In genomic region chr12:110613422-110613770, GRCh38 we compare ENCODE assay signal across 8 cellular contexts. TPM values are rescaled to one million over a fixed set of nuclear protein-coding genes. Genes with fewer than 3 reads are reported as not detected.
A peak's percentile ranks its signal among the peaks of the same experiment; 100 is the strongest.
DNase-seq lines count a peak whose midpoint lies in the region; ATAC-seq, FAIRE-seq and TF ChIP-seq lines count a peak whose summit lies in the region.
"Not testable (repeated sequence)": the region's sequence is repeated elsewhere in the genome, so short reads cannot be mapped to it uniquely, and the experiment has no call there.

No MANE protein-coding gene starts in this region.

- intact Hi-C loops in endothelial cell of umbilical vein (cut with micrococcal nuclease) = not testable (repeated sequence)
- intact Hi-C loops in stomach (cut with DNase I; ENCODE audit: low total_unique reads) = loop anchor here (10.0 kb wide), 1 partner anchor 81 kb away; no protein-coding TSS in a partner anchor

- not testable (repeated sequence) for H3K27me3 ChIP-seq in BLaER1; adipocyte (replicated peaks; ENCODE audit: control insufficient read depth, insufficient read depth, low read length); endothelial cell of umbilical vein (ENCODE audit: control insufficient read depth in 2 of 2, insufficient read depth in 2 of 2, low read length in 2 of 2); keratinocyte (ENCODE audit: control insufficient read depth, extremely low read depth, insufficient read depth, low read length); stomach

- H3K79me2 ChIP-seq in endothelial cell of umbilical vein (ENCODE audit: control insufficient read depth, insufficient read depth, low read length); keratinocyte (ENCODE audit: control insufficient read depth, insufficient read depth, low read length): not testable (repeated sequence)

- not testable (repeated sequence) for DNase-seq in HFFc6; adipocyte (ENCODE audit: low read depth); endothelial cell of umbilical vein (ENCODE audit: low read depth, low spot score); keratinocyte (ENCODE audit: low read depth, low spot score); neural crest cell (ENCODE audit: low read depth, low spot score); stomach

- WGBS in stomach, 5 donors = 68 to 79% (median 71%) methylated on average over 10 to 12 of the region's 12 CpGs

- not testable (repeated sequence) for H3K36me3 Mint-ChIP-seq in HFFc6 (ENCODE audit: low read depth); neural crest cell (ENCODE audit: low read depth)

- TF ChIP-seq EP300 in stomach (IDR thresholded peaks at IDR 0.05) = not testable (repeated sequence)

- H3K27ac ChIP-seq in BLaER1 (peak overlapping the region; percentile 68), keratinocyte (ENCODE audit: control insufficient read depth, insufficient read depth, low read length) (peak overlapping the region; percentile 73), stomach (peak overlapping the region; percentile 44 to 82 (median 74))
- H3K27ac ChIP-seq in endothelial cell of umbilical vein (ENCODE audit: insufficient read depth, low read depth, low read length) = not testable (repeated sequence)

- H3K27me3 Mint-ChIP-seq in HFFc6 (ENCODE audit: insufficient read depth); neural crest cell (ENCODE audit: low read depth): not testable (repeated sequence)

- TF ChIP-seq POLR2A in endothelial cell of umbilical vein (IDR thresholded peaks at IDR 0.05; ENCODE audit: low read depth, low read length); stomach (IDR thresholded peaks at IDR 0.05): not testable (repeated sequence)

- H3K9me1 ChIP-seq in endothelial cell of umbilical vein (replicated peaks; ENCODE audit: control insufficient read depth, extremely low read depth, insufficient read depth, low read length); keratinocyte (ENCODE audit: control insufficient read depth, extremely low read depth, insufficient read depth, low read length): not testable (repeated sequence)

- peak; percentile 3; the same call in 2 of the 3 replicates for ATAC-seq in SK-N-SH treated with all-trans-retinoic acid at 6 μM for 48 hours

- H3K4me3 ChIP-seq in BLaER1 = peak overlapping the region; percentile 75
- peak overlapping the region; percentile 89 for H3K4me3 ChIP-seq in adipocyte (ENCODE audit: low read length)
- H3K4me3 ChIP-seq in endothelial cell of umbilical vein (replicated peaks in 1 of 3; ENCODE audit: insufficient read depth in 1 of 3, low read depth in 1 of 3, low read length in 3 of 3) = peak overlapping the region; percentile 23 to 53 (median 51)
- H3K4me3 ChIP-seq in keratinocyte (ENCODE audit: control insufficient read depth in 2 of 3, extremely low read depth in 1 of 3, insufficient read depth in 2 of 3, low read depth in 1 of 3, low read length in 3 of 3) = peak overlapping the region; percentile 63 to 81 (median 64)
- peak overlapping the region; percentile 66 to 85 (median 74) for H3K4me3 ChIP-seq in stomach

- not testable (repeated sequence) for H3K36me3 ChIP-seq in BLaER1; adipocyte (ENCODE audit: control insufficient read depth, insufficient read depth, low read length, severe bottlenecking); endothelial cell of umbilical vein (ENCODE audit: control insufficient read depth in 2 of 2, extremely low read depth in 1 of 2, insufficient read depth in 2 of 2, low read length in 2 of 2); keratinocyte (ENCODE audit: control insufficient read depth in 2 of 2, extremely low read depth in 1 of 2, insufficient read depth in 2 of 2, low read length in 2 of 2)
- H3K36me3 ChIP-seq in stomach = peaks cover 0 to 16% (median 4%) of the 10 kb centered on the region in 4 donors

- not testable (repeated sequence) for H3K9me3 Mint-ChIP-seq in HFFc6, neural crest cell

- H3K9ac ChIP-seq in BLaER1 (peak overlapping the region; percentile 76), adipocyte (ENCODE audit: low read length) (peak overlapping the region; percentile 91), endothelial cell of umbilical vein (replicated peaks; ENCODE audit: extremely low read depth, insufficient read depth, low read length) (peak overlapping the region; percentile 71), keratinocyte (ENCODE audit: control insufficient read depth, extremely low read depth, insufficient read depth, low read length) (peak overlapping the region; percentile 78)

- dilution Hi-C loops in endothelial cell of umbilical vein (cut with MboI; ENCODE audit: extremely low pct_ligation_motif_present, low sequenced_read_pairs); keratinocyte (cut with MboI; ENCODE audit: extremely low pct_ligation_motif_present, low sequenced_read_pairs): not testable (repeated sequence)

- not testable (repeated sequence) for TF ChIP-seq CTCF in HFFc6 (IDR thresholded peaks at IDR 0.05); endothelial cell of umbilical vein (IDR thresholded peaks at IDR 0.05; ENCODE audit: extremely low read depth in 1 of 2, insufficient read depth in 1 of 2, low read depth in 1 of 2, low read length in 2 of 2); keratinocyte (optimal IDR thresholded peaks at IDR 0.05 in 1 of 3, IDR thresholded peaks at IDR 0.05 in 1 of 3, conservative IDR thresholded peaks at IDR 0.05 in 1 of 3; ENCODE audit: extremely low read depth in 1 of 3, insufficient read depth in 2 of 3, low read length in 3 of 3); neural crest cell (conservative IDR thresholded peaks at IDR 0.05); stomach (IDR thresholded peaks at IDR 0.05)

- H4K20me1 ChIP-seq in BLaER1; endothelial cell of umbilical vein (replicated peaks; ENCODE audit: control insufficient read depth, extremely low read depth, insufficient read depth, low read length); keratinocyte (ENCODE audit: control insufficient read depth, extremely low read depth, insufficient read depth, low read length): not testable (repeated sequence)

- H3K27ac Mint-ChIP-seq in HFFc6 (peak overlapping the region; percentile 85; the same call in 1 of the 2 replicates), neural crest cell (ENCODE audit: unreplicated experiment) (peak overlapping the region; percentile 89)

- H3K9me3 ChIP-seq in BLaER1; adipocyte (ENCODE audit: control insufficient read depth, low read length); endothelial cell of umbilical vein (replicated peaks; ENCODE audit: control insufficient read depth, insufficient read depth, low read length); keratinocyte (ENCODE audit: control insufficient read depth, low read depth, low read length); stomach: not testable (repeated sequence)

- FAIRE-seq in endothelial cell of umbilical vein (lab: Jason Lieb, UNC); keratinocyte (lab: Jason Lieb, UNC): not testable (repeated sequence)

- peak overlapping the region; percentile 93 for H3K4me2 ChIP-seq in BLaER1
- H3K4me2 ChIP-seq in endothelial cell of umbilical vein (ENCODE audit: insufficient read depth, low read length) = peak overlapping the region; percentile 43
- peak overlapping the region; percentile 97 for H3K4me2 ChIP-seq in keratinocyte (ENCODE audit: control insufficient read depth, extremely low read depth, insufficient read depth, low read depth, low read length)

- peaks cover 11% of the 10 kb centered on the region for H3K4me1 Mint-ChIP-seq in HFFc6 (ENCODE audit: low read depth)
- H3K4me1 Mint-ChIP-seq in neural crest cell = not testable (repeated sequence)

- POLR2A ChIA-PET in endothelial cell of umbilical vein (lab: Charles Lee) = interaction anchor here (0.7 kb wide), 1 partner anchor 127 kb away, joined by 3 read pairs; no protein-coding TSS in a partner anchor

- peak overlapping the region; percentile 89 for H3K4me3 Mint-ChIP-seq in HFFc6
- peak overlapping the region; percentile 89 for H3K4me3 Mint-ChIP-seq in neural crest cell

- not testable (repeated sequence) for BruUV-seq in endothelial cell of umbilical vein (replicated peaks; lab: Mats Ljungman, UMichigan)

- peaks cover 38% of the 10 kb centered on the region for H3K4me1 ChIP-seq in BLaER1
- H3K4me1 ChIP-seq in adipocyte (ENCODE audit: control insufficient read depth, insufficient read depth, low read length); endothelial cell of umbilical vein (ENCODE audit: control insufficient read depth, extremely low read depth, insufficient read depth, low read length); keratinocyte (ENCODE audit: control insufficient read depth, extremely low read depth, insufficient read depth, low read length): not testable (repeated sequence)
- peaks cover 0 to 16% (median 12%) of the 10 kb centered on the region in 4 donors for H3K4me1 ChIP-seq in stomach

- H2AFZ ChIP-seq in endothelial cell of umbilical vein (ENCODE audit: low read depth, low read length) (peak overlapping the region; percentile 82), keratinocyte (ENCODE audit: control insufficient read depth, low read length) (peak overlapping the region; percentile 90)

- CTCF ChIA-PET in endothelial cell of umbilical vein (lab: Charles Lee) = interaction anchor here (0.6 to 2.0 kb wide), 12 partner anchors 9 to 275 kb away, joined by 3 to 12 read pairs (median 4); partner anchors contain the start of genes ARPC3, CCDC63, GPN3 and RAD9B

RNA-seq across cellular contexts. Expression of gene TCTN1, which starts 0.5 kb away (rescaled TPM):
- total RNA-seq in HFFc6 (2021; fragmentation: NEBNext Ultra II Directional; extraction: Animal tissue kit (Norgen Biotek cat#: 25700)) = 10 to 100 TPM; 24.2 to 30.3 (median 25.6) TPM
- total RNA-seq in endothelial cell of umbilical vein (20.1 and 21.1 TPM in 2 replicates), neural crest cell (58.1 and 59.1 TPM in 2 replicates), stomach (10 to 100 TPM in 4 of 5 donors, 1 to 10 TPM in 1; 5.3 to 60.0 (median 17.1) TPM)
- polyA plus RNA-seq in endothelial cell of umbilical vein (23.3 and 31.4 TPM in 2 replicates), keratinocyte (14.4 to 31.8 TPM (median 30.6 TPM) in 3 replicates), stomach (10 to 100 TPM in 2 of 3 donors, 1 to 10 TPM in 1; 8.2 to 19.7 (median 10.1) TPM)
- 14.4 and 16.1 TPM in 2 replicates for polyA plus RNA-seq in endothelial cell of umbilical vein (2011; cell fraction: cytosol; rRNA removed)
- 47.1 and 52.0 TPM in 2 replicates for polyA plus RNA-seq in endothelial cell of umbilical vein (2011; cell fraction: nucleus; rRNA removed)
- 18.2 and 19.8 TPM in 2 replicates for polyA plus RNA-seq in endothelial cell of umbilical vein (2012)
- polyA minus RNA-seq in endothelial cell of umbilical vein (18.0 and 22.5 TPM in 2 replicates), keratinocyte (11.8 to 23.0 TPM (median 14.3 TPM) in 3 replicates)
- 8.7 TPM for polyA minus RNA-seq in endothelial cell of umbilical vein (2011; cell fraction: cytosol; rRNA and poly(A)+ RNA removed)
- 26.1 and 28.0 TPM in 2 replicates for polyA minus RNA-seq in endothelial cell of umbilical vein (2011; cell fraction: nucleus; rRNA and poly(A)+ RNA removed)
- 2.3 TPM for polyA plus RNA-seq in keratinocyte (2011; ENCODE audit: low read depth)
- 17.0 and 25.0 TPM in 2 replicates for polyA plus RNA-seq in keratinocyte (2011; cell fraction: cytosol; rRNA removed)
- 31.0 and 34.6 TPM in 2 replicates for polyA plus RNA-seq in keratinocyte (2011; cell fraction: nucleus; rRNA removed)
- polyA plus RNA-seq in keratinocyte (2012; ENCODE audit: low replicate concordance) = 13.4 and 19.4 TPM in 2 replicates
- polyA minus RNA-seq in keratinocyte (2011; cell fraction: cytosol; rRNA and poly(A)+ RNA removed) = 14.4 TPM
- polyA minus RNA-seq in keratinocyte (2011; cell fraction: nucleus; rRNA and poly(A)+ RNA removed) = 16.4 and 23.4 TPM in 2 replicates

RNA-seq across cellular contexts. Expression of gene PPTC7, which starts 30.3 kb away (rescaled TPM):
- total RNA-seq in HFFc6 (2021; fragmentation: NEBNext Ultra II Directional; extraction: Animal tissue kit (Norgen Biotek cat#: 25700)) = 10 to 100 TPM in 5 of 6 experiments, 1 to 10 TPM in 1; 8.9 to 13.6 (median 12.0) TPM
- total RNA-seq in endothelial cell of umbilical vein = 15.2 and 17.0 TPM in 2 replicates
- polyA plus RNA-seq in endothelial cell of umbilical vein = 6.8 and 8.4 TPM in 2 replicates
- 7.6 and 7.7 TPM in 2 replicates for polyA plus RNA-seq in endothelial cell of umbilical vein (2011; cell fraction: cytosol; rRNA removed)
- 10.7 and 14.5 TPM in 2 replicates for polyA plus RNA-seq in endothelial cell of umbilical vein (2011; cell fraction: nucleus; rRNA removed)
- 16.2 and 20.9 TPM in 2 replicates for polyA plus RNA-seq in endothelial cell of umbilical vein (2012)
- 27.4 and 28.7 TPM in 2 replicates for polyA minus RNA-seq in endothelial cell of umbilical vein
- 16.2 TPM for polyA minus RNA-seq in endothelial cell of umbilical vein (2011; cell fraction: cytosol; rRNA and poly(A)+ RNA removed)
- 9.0 and 15.4 TPM in 2 replicates for polyA minus RNA-seq in endothelial cell of umbilical vein (2011; cell fraction: nucleus; rRNA and poly(A)+ RNA removed)
- 23.3 to 35.9 TPM (median 23.7 TPM) in 3 replicates for polyA plus RNA-seq in keratinocyte
- 5.6 TPM for polyA plus RNA-seq in keratinocyte (2011; ENCODE audit: low read depth)
- polyA plus RNA-seq in keratinocyte (2011; cell fraction: cytosol; rRNA removed) = 14.6 and 27.5 TPM in 2 replicates
- 21.6 and 28.6 TPM in 2 replicates for polyA plus RNA-seq in keratinocyte (2011; cell fraction: nucleus; rRNA removed)
- polyA plus RNA-seq in keratinocyte (2012; ENCODE audit: low replicate concordance) = 16.2 and 20.7 TPM in 2 replicates
- polyA minus RNA-seq in keratinocyte = 35.9 to 44.9 TPM (median 36.5 TPM) in 3 replicates
- polyA minus RNA-seq in keratinocyte (2011; cell fraction: cytosol; rRNA and poly(A)+ RNA removed) = 27.0 TPM
- 17.8 and 30.9 TPM in 2 replicates for polyA minus RNA-seq in keratinocyte (2011; cell fraction: nucleus; rRNA and poly(A)+ RNA removed)
- total RNA-seq in neural crest cell = 12.3 and 13.4 TPM in 2 replicates
- total RNA-seq in stomach = 10 to 100 TPM; 14.6 to 46.4 (median 31.0) TPM
- 10 to 100 TPM in 1 of 3 donors, 1 to 10 TPM in 2; 8.2 to 10.7 (median 8.3) TPM for polyA plus RNA-seq in stomach

Comparison
In these comparisons a context has a peak if more than half of its experiments do, and no peak if none do; other contexts are left out.
1. H3K4me2 ChIP-seq: peak in every context shown above with its lines; median percentile 97 in keratinocyte; 93 in BLaER1; 43 in endothelial cell of umbilical vein.